Comparison of ENCODE assay signal across 15 cellular contexts in genomic region chr10:71893258-71893815, GRCh38. TPM values are rescaled to one million over a fixed set of nuclear protein-coding genes. Genes with fewer than 3 reads are reported as not detected.
DNase-seq lines count a peak whose midpoint lies in the region; ATAC-seq and TF ChIP-seq lines count a peak whose summit lies in the region.
"Had no signal": no experiment of that assay in that cellular context is flagged by ENCODE, and none has a peak within 500 bp of the region (broad histone marks: within the 10 kb centered on the region; RNA-seq: fewer than 3 reads in every experiment).

No MANE protein-coding gene starts in this region.

- H3K4me3 Mint-ChIP-seq in activated CD4-positive, alpha-beta memory T cell treated with anti-CD3 and anti-CD28 coated beads, Interleukin-2, amount 10 ng/mL, durations not matched to agents 7 days and 5 days = no peak overlapping the region
- H3K4me3 Mint-ChIP-seq: CD8-positive, alpha-beta memory T cell; GM23338 had no signal

- ATAC-seq in Panc1 (no peak), left colon (peak; percentile 62), gastrocnemius medialis (no peak)
- ATAC-seq: A549, GM23338 had no signal

- peaks cover 13% of the 10 kb centered on the region for H3K4me1 Mint-ChIP-seq in activated CD4-positive, alpha-beta memory T cell treated with anti-CD3 and anti-CD28 coated beads, Interleukin-2, amount 10 ng/mL, durations not matched to agents 7 days and 5 days

- in situ Hi-C loops in Panc1 (cut with HindIII; ENCODE audit: low pct_unique_long_range_greater_than_20kb, low sequenced_read_pairs) = no loop called here
- in situ Hi-C loops in gastrocnemius medialis (cut with MboI; ENCODE audit: low sequenced_read_pairs in 4 of 4) = loop anchor here in 3 of 4 donors (5.0 to 10.0 kb wide), 2 partner anchors 56 to 59 kb away; no protein-coding TSS in a partner anchor

- no TSS peak for BruUV-seq in Panc1 (replicated peaks; lab: Mats Ljungman, UMichigan)

- H3K9me3 ChIP-seq in Panc1 (ENCODE audit: control insufficient read depth, insufficient read depth, low read depth, low read length) (no peaks in the 10 kb centered on the region), gastrocnemius medialis (no peaks in the 10 kb centered on the region)
- H3K9me3 ChIP-seq: A549, BE2C, Caco-2 had no signal

- no peaks in the 10 kb centered on the region for H3K9me3 Mint-ChIP-seq in activated CD4-positive, alpha-beta memory T cell treated with anti-CD3 and anti-CD28 coated beads, Interleukin-2, amount 10 ng/mL, durations not matched to agents 7 days and 5 days
- H3K9me3 Mint-ChIP-seq: CD8-positive, alpha-beta memory T cell; GM23338 had no signal

- no peak overlapping the region for H3K27ac Mint-ChIP-seq in activated CD4-positive, alpha-beta memory T cell treated with anti-CD3 and anti-CD28 coated beads, Interleukin-2, amount 10 ng/mL, durations not matched to agents 7 days and 5 days
- H3K27ac Mint-ChIP-seq: CD8-positive, alpha-beta memory T cell; GM23338 had no signal

- H3K36me3 Mint-ChIP-seq in activated CD4-positive, alpha-beta memory T cell treated with anti-CD3 and anti-CD28 coated beads, Interleukin-2, amount 10 ng/mL, durations not matched to agents 7 days and 5 days (ENCODE audit: low read depth) = no peaks in the 10 kb centered on the region
- H3K36me3 Mint-ChIP-seq: CD8-positive, alpha-beta memory T cell had no signal

- H3K27me3 ChIP-seq in Panc1 (ENCODE audit: control insufficient read depth, insufficient read depth, low read length) (no peaks in the 10 kb centered on the region), gastrocnemius medialis (no peaks in the 10 kb centered on the region)
- H3K27me3 ChIP-seq: BE2C had no signal

- H3K36me3 ChIP-seq in Panc1 (ENCODE audit: control insufficient read depth, insufficient read depth, low read length) = no peaks in the 10 kb centered on the region
- no peaks in the 10 kb centered on the region for H3K36me3 ChIP-seq in gastrocnemius medialis
- H3K36me3 ChIP-seq: BE2C had no signal

- POLR2A ChIA-PET in Panc1 (lab: Charles Lee) = no interaction called here
- POLR2A ChIA-PET in activated CD4-positive, alpha-beta memory T cell treated with anti-CD3 and anti-CD28 coated beads, Interleukin-2, amount 10 ng/mL, durations not matched to agents 7 days and 5 days (lab: Charles Lee) = no interaction called here

- intact Hi-C loops in Panc1 (cut with micrococcal nuclease; ENCODE audit: unreplicated experiment) (loop anchor here (10.0 kb wide), 1 partner anchor 321 kb away; the partner anchor contains the start of genes ANAPC16 and ASCC1), left colon (cut with DNase I, micrococcal nuclease) (loop anchor here in 1 of 2 donors (10.0 kb wide), 1 partner anchor 59 kb away; no protein-coding TSS in a partner anchor), posterior vena cava (cut with DNase I) (loop anchor here (10.0 kb wide), 3 partner anchors 59 to 579 kb away; partner anchors contain the start of gene SLC29A3 (in 1 of the 2)), gastrocnemius medialis (cut with DNase I; ENCODE audit: low total_unique reads) (loop anchor here (10.0 kb wide), 1 partner anchor 441 kb away; no protein-coding TSS in a partner anchor)

- TF ChIP-seq CTCF in Panc1 (IDR thresholded peaks at IDR 0.05) (no peak), gastrocnemius medialis (IDR thresholded peaks at IDR 0.05 in 4 of 5, conservative IDR thresholded peaks at IDR 0.05 in 1 of 5) (no peak)

- CTCF ChIA-PET in Panc1 (lab: Charles Lee) = interaction anchor here (1.0 kb wide), 1 partner anchor 42 kb away, joined by 3 read pairs; the partner anchor contains the start of gene PSAP
- CTCF ChIA-PET in activated CD4-positive, alpha-beta memory T cell treated with anti-CD3 and anti-CD28 coated beads, Interleukin-2, amount 10 ng/mL, durations not matched to agents 7 days and 5 days (lab: Charles Lee) = interaction anchor here (0.7 kb wide), 2 partner anchors 161 to 336 kb away, joined by 3 read pairs; no protein-coding TSS in a partner anchor

- no peak for TF ChIP-seq POLR2A in gastrocnemius medialis (IDR thresholded peaks at IDR 0.05)

- no peak for DNase-seq in Panc1 (ENCODE audit: low read depth, low spot score)
- no peak for DNase-seq in left colon
- peak; percentile 57 for DNase-seq in posterior vena cava (ENCODE audit: low spot score)
- no peak for DNase-seq in D341Med (ENCODE audit: low spot score)
- no peak for DNase-seq in HuH-7 (ENCODE audit: low spot score)
- DNase-seq in gastrocnemius medialis = no peak
- no peak for DNase-seq in activated CD4-positive, alpha-beta memory T cell treated with anti-CD3 and anti-CD28 coated beads, Interleukin-2, amount 10 ng/mL, durations not matched to agents 7 days and 5 days
- DNase-seq: Caco-2; CD8-positive, alpha-beta memory T cell; DMS53; H7; KG1 had no signal

- H3K4me1 ChIP-seq in Panc1 (ENCODE audit: control insufficient read depth, insufficient read depth, low read length) (peaks cover 43% of the 10 kb centered on the region), gastrocnemius medialis (peaks cover 7 to 8% of the 10 kb centered on the region in 2 donors)

- peaks cover 14% of the 10 kb centered on the region for H3K27me3 Mint-ChIP-seq in activated CD4-positive, alpha-beta memory T cell treated with anti-CD3 and anti-CD28 coated beads, Interleukin-2, amount 10 ng/mL, durations not matched to agents 7 days and 5 days

- no peak overlapping the region for H3K4me3 ChIP-seq in Panc1 (ENCODE audit: low read depth in 2 of 2, low read length in 2 of 2)
- H3K4me3 ChIP-seq in gastrocnemius medialis = no peak overlapping the region
- H3K4me3 ChIP-seq: A549, GM23338 had no signal

- H3K27ac ChIP-seq in Panc1 (ENCODE audit: low read length) (peak overlapping the region; percentile 65), gastrocnemius medialis (no peak overlapping the region)

RNA-seq across cellular contexts. Expression of gene PSAP, which starts 42.3 kb away (rescaled TPM):
- total RNA-seq in Panc1 (2021; ENCODE audit: unreplicated experiment) = 3,649 TPM
- polyA plus RNA-seq in Panc1 (2012; ENCODE audit: insufficient read length) = 4,189 TPM
- 100 to 1,000 TPM; 517 to 807 TPM for total RNA-seq in left colon
- total RNA-seq in posterior vena cava = 1,000 to 10,000 TPM in 1 of 2 donors, 100 to 1,000 TPM in 1; 787 to 1,159 TPM
- 1,000 to 10,000 TPM in 3 of 4 donors, 100 to 1,000 TPM in 1; 833 to 1,730 (median 1,179) TPM for total RNA-seq in gastrocnemius medialis
- total RNA-seq in activated CD4-positive, alpha-beta memory T cell treated with anti-CD3 and anti-CD28 coated beads, Interleukin-2, amount 10 ng/mL, durations not matched to agents 7 days and 5 days = 100 to 1,000 TPM; 176 to 178 TPM
